ENCODE assay signal across 9 cellular contexts in genomic region chr20:45792513-45793118, GRCh38. TPM values are rescaled to one million over a fixed set of nuclear protein-coding genes. Genes with fewer than 3 reads are reported as not detected.
DNase-seq lines count a peak whose midpoint lies in the region; ATAC-seq, FAIRE-seq and TF ChIP-seq lines count a peak whose summit lies in the region.
"Had no signal": no experiment of that assay in that cellular context is flagged by ENCODE, and none has a peak within 500 bp of the region (broad histone marks: within the 10 kb centered on the region; RNA-seq: fewer than 3 reads in every experiment).

No MANE protein-coding gene starts in this region.

- no peaks in the 10 kb centered on the region for H3K9me1 ChIP-seq in endothelial cell of umbilical vein (replicated peaks; ENCODE audit: control insufficient read depth, extremely low read depth, insufficient read depth, low read length)

- H3K79me2 ChIP-seq in endothelial cell of umbilical vein (ENCODE audit: control insufficient read depth, insufficient read depth, low read length): peaks cover 9% of the 10 kb centered on the region

- H3K9me3 ChIP-seq in endothelial cell of umbilical vein (replicated peaks; ENCODE audit: control insufficient read depth, insufficient read depth, low read length) (no peaks in the 10 kb centered on the region), neuron (ENCODE audit: low read length) (no peaks in the 10 kb centered on the region)

- H3K36me3 ChIP-seq in endothelial cell of umbilical vein (ENCODE audit: control insufficient read depth in 2 of 2, extremely low read depth in 1 of 2, insufficient read depth in 2 of 2, low read length in 2 of 2) (peaks cover 7 to 16% of the 10 kb centered on the region in 2 experiments), neuron (ENCODE audit: insufficient read depth, low read length) (peaks cover 31% of the 10 kb centered on the region)

- ATAC-seq in GM21717 (IDR thresholded peaks at IDR 0.05; ENCODE audit: unreplicated experiment): peak; percentile 12
- no peak for ATAC-seq in HG02938 (IDR thresholded peaks at IDR 0.05; ENCODE audit: unreplicated experiment)

- intact Hi-C loops in endothelial cell of umbilical vein (cut with micrococcal nuclease): loop anchor here (10.0 kb wide), 1 partner anchor 828 kb away; the partner anchor contains the start of genes STK4 and TOMM34

- POLR2A ChIA-PET in RWPE1 (lab: Yijun Ruan, JAX; ENCODE audit: low non-redundant PET) (interaction anchor here (1.3 kb wide), 1 partner anchor 12 kb away, joined by 3 read pairs; no protein-coding TSS in a partner anchor), endothelial cell of umbilical vein (lab: Charles Lee) (no interaction called here), HEK293T (lab: Yijun Ruan, JAX) (interaction anchor here (0.9 kb wide), 1 partner anchor 13 kb away, joined by 3 read pairs; no protein-coding TSS in a partner anchor)

- DNase-seq in RWPE1 (ENCODE audit: low spot score): no peak
- no peak for DNase-seq in endothelial cell of umbilical vein (ENCODE audit: low read depth, low spot score)
- DNase-seq in DMS114 treated with DMSO at 0.1 percent for 48 hours (lab: John Stamatoyannopoulos, UW; ENCODE audit: unreplicated experiment): no peak
- no peak for DNase-seq in NCI-H1436 treated with DMSO at 0.1 percent for 48 hours (lab: John Stamatoyannopoulos, UW)
- no peak for DNase-seq in HEK293T (ENCODE audit: extremely low spot score)

- CTCF ChIA-PET in RWPE1 (lab: Yijun Ruan, JAX) (no interaction called here), endothelial cell of umbilical vein (lab: Charles Lee) (no interaction called here), HEK293T (lab: Yijun Ruan, JAX) (no interaction called here)

- H3K4me2 ChIP-seq in endothelial cell of umbilical vein (ENCODE audit: insufficient read depth, low read length): peak overlapping the region; percentile 100

- no TSS peak for BruUV-seq in endothelial cell of umbilical vein (replicated peaks; lab: Mats Ljungman, UMichigan)

- FAIRE-seq in endothelial cell of umbilical vein (lab: Jason Lieb, UNC): peak; percentile 54
- FAIRE-seq: TTC549 had no signal

- no peaks in the 10 kb centered on the region for H4K20me1 ChIP-seq in endothelial cell of umbilical vein (replicated peaks; ENCODE audit: control insufficient read depth, extremely low read depth, insufficient read depth, low read length)

- peaks cover 1 to 2% of the 10 kb centered on the region in 2 experiments for H3K27me3 ChIP-seq in endothelial cell of umbilical vein (ENCODE audit: control insufficient read depth in 2 of 2, insufficient read depth in 2 of 2, low read length in 2 of 2)
- no peaks in the 10 kb centered on the region for H3K27me3 ChIP-seq in neuron (ENCODE audit: insufficient read depth, low read length)

- dilution Hi-C loops in endothelial cell of umbilical vein (cut with MboI; ENCODE audit: extremely low pct_ligation_motif_present, low sequenced_read_pairs): no loop called here

- TF ChIP-seq CTCF in RWPE1 (conservative IDR thresholded peaks at IDR 0.05; ENCODE audit: low read depth): no peak
- no peak for TF ChIP-seq CTCF in endothelial cell of umbilical vein (IDR thresholded peaks at IDR 0.05; ENCODE audit: extremely low read depth in 1 of 2, insufficient read depth in 1 of 2, low read depth in 1 of 2, low read length in 2 of 2)

- H3K4me3 ChIP-seq in endothelial cell of umbilical vein (replicated peaks in 1 of 3; ENCODE audit: insufficient read depth in 1 of 3, low read depth in 1 of 3, low read length in 3 of 3): peak overlapping the region; percentile 70 to 91 (median 91)
- H3K4me3 ChIP-seq in neuron (ENCODE audit: low read length): peak overlapping the region; percentile 97

- peak overlapping the region; percentile 81 for H2AFZ ChIP-seq in endothelial cell of umbilical vein (ENCODE audit: low read depth, low read length)
- no peak overlapping the region for H2AFZ ChIP-seq in neuron (ENCODE audit: low read depth, low read length)

- peak overlapping the region; percentile 92 for H3K9ac ChIP-seq in endothelial cell of umbilical vein (replicated peaks; ENCODE audit: extremely low read depth, insufficient read depth, low read length)

- H3K27ac ChIP-seq in RWPE1 (peak overlapping the region; percentile 75), endothelial cell of umbilical vein (ENCODE audit: insufficient read depth, low read depth, low read length) (peak overlapping the region; percentile 89)

- TF ChIP-seq POLR2A in endothelial cell of umbilical vein (IDR thresholded peaks at IDR 0.05; ENCODE audit: low read depth, low read length): no peak

- H3K4me1 ChIP-seq in endothelial cell of umbilical vein (ENCODE audit: control insufficient read depth, extremely low read depth, insufficient read depth, low read length) (peaks cover 7% of the 10 kb centered on the region), neuron (ENCODE audit: insufficient read depth, low read length) (peaks cover 9% of the 10 kb centered on the region)

TF ChIP-seq in endothelial cell of umbilical vein, 7 proteins besides CTCF, POLR2A, EP300 and RAD21 (continues in another document):
- TF ChIP-seq GATA2 (IDR thresholded peaks at IDR 0.05; ENCODE audit: insufficient read depth, insufficient read length, low read depth, low read length) (no peak), EZH2 (IDR thresholded peaks at IDR 0.05; ENCODE audit: borderline replicate concordance, low read depth, low read length, severe bottlenecking) (no peak), POLR2AphosphoS5 (IDR thresholded peaks at IDR 0.05; ENCODE audit: insufficient read depth, low read depth, low read length) (no peak), MYC (IDR thresholded peaks at IDR 0.05; ENCODE audit: low read depth, low read length) (no peak), FOS (IDR thresholded peaks at IDR 0.05; ENCODE audit: borderline replicate concordance, insufficient read depth, low read length) (no peak)

TF ChIP-seq in HEK293T, 16 proteins besides CTCF, POLR2A, EP300 and RAD21 (continues in another document):
- no peak for TF ChIP-seq HDGF (IDR thresholded peaks at IDR 0.05; ENCODE audit: borderline replicate concordance)
- TF ChIP-seq ZNF384 (IDR thresholded peaks at IDR 0.05): no peak
- no peak for TF ChIP-seq SP1 (IDR thresholded peaks at IDR 0.05)
- no peak for TF ChIP-seq SUZ12 (IDR thresholded peaks at IDR 0.05)
- no peak for TF ChIP-seq LEF1 (IDR thresholded peaks at IDR 0.05; ENCODE audit: borderline replicate concordance)
- no peak for TF ChIP-seq FOXA1 (IDR thresholded peaks at IDR 0.05)
- no peak for TF ChIP-seq FOXK2 (IDR thresholded peaks at IDR 0.05)
- TF ChIP-seq NFRKB (IDR thresholded peaks at IDR 0.05): no peak
- no peak for TF ChIP-seq BHLHE40 (IDR thresholded peaks at IDR 0.05; ENCODE audit: borderline replicate concordance)
- TF ChIP-seq ELF4 (IDR thresholded peaks at IDR 0.05): no peak
- TF ChIP-seq L3MBTL2 (conservative IDR thresholded peaks at IDR 0.05): no peak

RNA-seq across cellular contexts. Expression of gene DNTTIP1, which starts 0.9 kb away (rescaled TPM):
- 31.9 and 33.7 TPM in 2 replicates for total RNA-seq in endothelial cell of umbilical vein
- 38.4 and 40.5 TPM in 2 replicates for polyA plus RNA-seq in endothelial cell of umbilical vein
- polyA plus RNA-seq in endothelial cell of umbilical vein (2011; cell fraction: cytosol; rRNA removed): 58.7 and 59.8 TPM in 2 replicates
- polyA plus RNA-seq in endothelial cell of umbilical vein (2011; cell fraction: nucleus; rRNA removed): 30.0 and 30.5 TPM in 2 replicates
- polyA plus RNA-seq in endothelial cell of umbilical vein (2012): 37.7 and 37.9 TPM in 2 replicates
- polyA minus RNA-seq in endothelial cell of umbilical vein: 15.7 and 26.0 TPM in 2 replicates
- polyA minus RNA-seq in endothelial cell of umbilical vein (2011; cell fraction: cytosol; rRNA and poly(A)+ RNA removed): 27.0 TPM
- polyA minus RNA-seq in endothelial cell of umbilical vein (2011; cell fraction: nucleus; rRNA and poly(A)+ RNA removed): 7.4 and 8.7 TPM in 2 replicates

RNA-seq across cellular contexts. Expression of gene WFDC3, which starts 0.9 kb away (rescaled TPM):
- total RNA-seq in endothelial cell of umbilical vein: not detected in 2 replicates
- polyA plus RNA-seq in endothelial cell of umbilical vein: 0.39 TPM in 1 of 2 replicates, not detected in the other
- 0.13 and 0.21 TPM in 2 replicates for polyA plus RNA-seq in endothelial cell of umbilical vein (2011; cell fraction: cytosol; rRNA removed)
- not detected in 2 replicates for polyA plus RNA-seq in endothelial cell of umbilical vein (2011; cell fraction: nucleus; rRNA removed)
- polyA plus RNA-seq in endothelial cell of umbilical vein (2012): not detected in 2 replicates
- not detected in 2 replicates for polyA minus RNA-seq in endothelial cell of umbilical vein
- polyA minus RNA-seq in endothelial cell of umbilical vein (2011; cell fraction: cytosol; rRNA and poly(A)+ RNA removed): not detected
- polyA minus RNA-seq in endothelial cell of umbilical vein (2011; cell fraction: nucleus; rRNA and poly(A)+ RNA removed): not detected in 2 replicates

RNA-seq across cellular contexts. Expression of gene UBE2C, which starts 19.8 kb away (rescaled TPM):
- total RNA-seq in endothelial cell of umbilical vein: 108 and 129 TPM in 2 replicates
- polyA plus RNA-seq in endothelial cell of umbilical vein: 130 and 135 TPM in 2 replicates
- polyA plus RNA-seq in endothelial cell of umbilical vein (2011; cell fraction: cytosol; rRNA removed): 144 and 179 TPM in 2 replicates
- polyA plus RNA-seq in endothelial cell of umbilical vein (2011; cell fraction: nucleus; rRNA removed): 59.1 and 60.1 TPM in 2 replicates
- polyA plus RNA-seq in endothelial cell of umbilical vein (2012): 62.6 and 120 TPM in 2 replicates
- 34.7 and 40.8 TPM in 2 replicates for polyA minus RNA-seq in endothelial cell of umbilical vein
- polyA minus RNA-seq in endothelial cell of umbilical vein (2011; cell fraction: cytosol; rRNA and poly(A)+ RNA removed): 96.0 TPM
- 16.3 and 25.2 TPM in 2 replicates for polyA minus RNA-seq in endothelial cell of umbilical vein (2011; cell fraction: nucleus; rRNA and poly(A)+ RNA removed)

RNA-seq across cellular contexts. Expression of gene TNNC2, which starts 34.5 kb away (rescaled TPM):
- not detected in 2 replicates for total RNA-seq in endothelial cell of umbilical vein
- polyA plus RNA-seq in endothelial cell of umbilical vein: 0.19 and 0.26 TPM in 2 replicates
- 0.16 and 0.22 TPM in 2 replicates for polyA plus RNA-seq in endothelial cell of umbilical vein (2011; cell fraction: cytosol; rRNA removed)
- 0.76 and 1.1 TPM in 2 replicates for polyA plus RNA-seq in endothelial cell of umbilical vein (2011; cell fraction: nucleus; rRNA removed)
- not detected in 2 replicates for polyA plus RNA-seq in endothelial cell of umbilical vein (2012)
- not detected in 2 replicates for polyA minus RNA-seq in endothelial cell of umbilical vein
- polyA minus RNA-seq in endothelial cell of umbilical vein (2011; cell fraction: cytosol; rRNA and poly(A)+ RNA removed): not detected
- polyA minus RNA-seq in endothelial cell of umbilical vein (2011; cell fraction: nucleus; rRNA and poly(A)+ RNA removed): not detected in 2 replicates

RNA-seq across cellular contexts. Expression of gene SNX21, which starts 41.0 kb away (rescaled TPM):
- 11.9 and 14.9 TPM in 2 replicates for total RNA-seq in endothelial cell of umbilical vein
- 11.6 and 14.8 TPM in 2 replicates for polyA plus RNA-seq in endothelial cell of umbilical vein
- 7.3 and 9.8 TPM in 2 replicates for polyA plus RNA-seq in endothelial cell of umbilical vein (2011; cell fraction: cytosol; rRNA removed)
- 12.0 and 14.0 TPM in 2 replicates for polyA plus RNA-seq in endothelial cell of umbilical vein (2011; cell fraction: nucleus; rRNA removed)
- polyA plus RNA-seq in endothelial cell of umbilical vein (2012): 7.8 and 9.5 TPM in 2 replicates
- 4.9 and 7.1 TPM in 2 replicates for polyA minus RNA-seq in endothelial cell of umbilical vein
- 4.9 TPM for polyA minus RNA-seq in endothelial cell of umbilical vein (2011; cell fraction: cytosol; rRNA and poly(A)+ RNA removed)
- 5.7 and 9.9 TPM in 2 replicates for polyA minus RNA-seq in endothelial cell of umbilical vein (2011; cell fraction: nucleus; rRNA and poly(A)+ RNA removed)
